Comparison of ENCODE assay signal across 14 cellular contexts in the genomic region with DNA sequence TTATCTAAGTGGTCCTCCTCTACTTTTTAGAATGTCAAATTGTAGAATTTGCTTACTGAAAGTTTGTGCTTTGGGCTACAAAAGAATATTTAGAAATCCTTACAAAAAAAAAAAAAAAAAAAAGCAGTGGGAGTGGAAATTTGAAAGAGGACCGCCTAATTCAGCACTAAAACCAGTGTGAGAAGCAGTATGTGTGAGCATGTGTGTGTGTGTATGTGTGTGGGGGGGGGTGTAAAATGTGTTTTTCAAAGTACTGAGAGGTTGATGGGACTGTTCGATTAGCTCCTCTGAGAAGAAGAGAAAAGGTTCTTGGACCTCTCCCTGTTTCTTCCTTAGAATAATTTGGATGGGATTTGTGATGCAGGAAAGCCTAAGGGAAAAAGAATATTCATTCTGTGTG. TPM values are rescaled to one million over a fixed set of nuclear protein-coding genes. Genes with fewer than 3 reads are reported as not detected.
DNase-seq lines count a peak whose midpoint lies in the region; ATAC-seq and TF ChIP-seq lines count a peak whose summit lies in the region.
"Had no signal": no experiment of that assay in that cellular context is flagged by ENCODE, and none has a peak within 500 bp of the region (broad histone marks: within the 10 kb centered on the region; RNA-seq: fewer than 3 reads in every experiment).

A gene with protein sequence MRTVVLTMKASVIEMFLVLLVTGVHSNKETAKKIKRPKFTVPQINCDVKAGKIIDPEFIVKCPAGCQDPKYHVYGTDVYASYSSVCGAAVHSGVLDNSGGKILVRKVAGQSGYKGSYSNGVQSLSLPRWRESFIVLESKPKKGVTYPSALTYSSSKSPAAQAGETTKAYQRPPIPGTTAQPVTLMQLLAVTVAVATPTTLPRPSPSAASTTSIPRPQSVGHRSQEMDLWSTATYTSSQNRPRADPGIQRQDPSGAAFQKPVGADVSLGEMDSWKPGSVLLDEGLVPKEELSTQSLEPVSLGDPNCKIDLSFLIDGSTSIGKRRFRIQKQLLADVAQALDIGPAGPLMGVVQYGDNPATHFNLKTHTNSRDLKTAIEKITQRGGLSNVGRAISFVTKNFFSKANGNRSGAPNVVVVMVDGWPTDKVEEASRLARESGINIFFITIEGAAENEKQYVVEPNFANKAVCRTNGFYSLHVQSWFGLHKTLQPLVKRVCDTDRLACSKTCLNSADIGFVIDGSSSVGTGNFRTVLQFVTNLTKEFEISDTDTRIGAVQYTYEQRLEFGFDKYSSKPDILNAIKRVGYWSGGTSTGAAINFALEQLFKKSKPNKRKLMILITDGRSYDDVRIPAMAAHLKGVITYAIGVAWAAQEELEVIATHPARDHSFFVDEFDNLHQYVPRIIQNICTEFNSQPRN (plus strand): TSS at position 175 of the 400 bp plus-strand sequence. CDS start 19,664 bp downstream, outside the sequence.

- H3K4me1 Mint-ChIP-seq in osteocyte (ENCODE audit: unreplicated experiment) = peaks cover 48% of the 10 kb centered on the region
- H3K4me1 Mint-ChIP-seq: B cell, IgD-negative memory B cell had no signal

- no peaks in the 10 kb centered on the region for H3K27me3 Mint-ChIP-seq in osteocyte (ENCODE audit: unreplicated experiment)
- H3K27me3 Mint-ChIP-seq: IgD-negative memory B cell had no signal

- H3K9me3 Mint-ChIP-seq in osteocyte (ENCODE audit: unreplicated experiment) = no peaks in the 10 kb centered on the region

- peaks cover 0 to 32% (median 0%) of the 10 kb centered on the region in 3 donors for H3K4me1 ChIP-seq in esophagus squamous epithelium
- H3K4me1 ChIP-seq: Peyer's patch had no signal

- H3K27ac ChIP-seq in esophagus squamous epithelium (peak within 1 kb of the TSS in 3 of 4 donors; percentile 22 to 59 (median 48)), substantia nigra (ENCODE audit: low read depth, low read length, poor library complexity, severe bottlenecking) (no peak within 1 kb of the TSS)
- H3K27ac ChIP-seq: Peyer's patch had no signal

- H3K9me3 ChIP-seq in esophagus squamous epithelium = no peaks in the 10 kb centered on the region
- H3K9me3 ChIP-seq: Peyer's patch had no signal

- no peak for ATAC-seq in HG03135 (IDR thresholded peaks at IDR 0.05; ENCODE audit: unreplicated experiment)

- H3K4me3 ChIP-seq in esophagus squamous epithelium = peak within 1 kb of the TSS in 3 of 4 donors; percentile 35 to 54 (median 35)
- H3K4me3 ChIP-seq: Peyer's patch had no signal

- DNase-seq in AG09319 (ENCODE audit: extremely low read depth, low read depth) (peak; percentile 46), MV-4-11 (lab: John Stamatoyannopoulos, UW) (peak; percentile 7), esophagus squamous epithelium (lab: John Stamatoyannopoulos, UW) (no peak), osteocyte (ENCODE audit: extremely low spot score, unreplicated experiment) (no peak), retina (no peak), substantia nigra (lab: John Stamatoyannopoulos, UW) (no peak), NCI-H1092 (lab: John Stamatoyannopoulos, UW) (no peak)
- DNase-seq: activated CD4-positive, CD25-positive, alpha-beta regulatory T cell; caudate nucleus; midbrain; Peyer's patch had no signal

- peak within 1 kb of the TSS; percentile 74 for H3K4me3 Mint-ChIP-seq in osteocyte (ENCODE audit: unreplicated experiment)
- H3K4me3 Mint-ChIP-seq: B cell, IgD-negative memory B cell had no signal

- H3K27me3 ChIP-seq in esophagus squamous epithelium = no peaks in the 10 kb centered on the region
- H3K27me3 ChIP-seq: Peyer's patch had no signal

- TF ChIP-seq CTCF in AG09319 (IDR thresholded peaks at IDR 0.05; ENCODE audit: low read depth, low read length) (no peak), esophagus squamous epithelium (IDR thresholded peaks at IDR 0.05) (no peak), osteocyte (IDR thresholded peaks at IDR 0.05) (no peak)

- WGBS in esophagus squamous epithelium, 2 donors = 22 to 36% methylated on average over 2 of the region's 2 CpGs

- no peak for TF ChIP-seq POLR2A in esophagus squamous epithelium (IDR thresholded peaks at IDR 0.05)

- intact Hi-C loops in esophagus squamous epithelium (cut with DNase I) = no loop called here

- peak within 1 kb of the TSS; percentile 94 for H3K27ac Mint-ChIP-seq in osteocyte (ENCODE audit: unreplicated experiment)
- H3K27ac Mint-ChIP-seq: B cell, IgD-negative memory B cell had no signal

- no peaks in the 10 kb centered on the region for H3K36me3 ChIP-seq in esophagus squamous epithelium
- H3K36me3 ChIP-seq: Peyer's patch had no signal

- no peaks in the 10 kb centered on the region for H3K36me3 Mint-ChIP-seq in osteocyte (ENCODE audit: unreplicated experiment)
- H3K36me3 Mint-ChIP-seq: IgD-negative memory B cell had no signal

RNA-seq across cellular contexts. Expression of the gene that starts here (rescaled TPM):
- total RNA-seq in esophagus squamous epithelium (10 to 100 TPM in 2 of 4 donors, 1 to 10 TPM in 2; 2.9 to 36.8 (median 10.6) TPM), osteocyte (10.7 and 11.4 TPM in 2 replicates)
- total RNA-seq: B cell had no signal

Comparison
In these comparisons a context has a peak if more than half of its experiments do, and no peak if none do; other contexts are left out.
1. DNase-seq: peak in AG09319 (single experiment) and MV-4-11 (single experiment); none in esophagus squamous epithelium (single experiment), osteocyte (single experiment), retina (single experiment), substantia nigra (0 of 49) and NCI-H1092 (single experiment).